Comparison of ENCODE assay signal across 20 cellular contexts in the genomic region with DNA sequence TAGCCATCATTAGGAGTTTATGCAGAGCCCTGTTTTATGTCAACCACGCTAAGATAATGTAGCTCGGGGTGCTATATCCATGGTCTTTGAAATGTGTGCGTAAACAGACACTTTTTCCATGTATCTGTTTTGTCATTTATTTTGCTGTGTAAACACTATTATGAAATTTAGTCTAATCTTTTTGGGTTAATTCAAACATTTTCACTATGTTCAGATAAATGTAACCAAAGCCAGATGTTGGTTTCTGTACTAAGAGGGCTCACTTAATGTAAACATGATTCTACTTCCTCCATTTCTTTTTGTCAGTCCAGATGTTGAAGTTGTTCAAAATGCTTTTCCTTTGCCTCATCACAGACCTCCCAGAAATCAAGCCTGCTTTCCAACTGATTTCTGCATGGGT.
"Had no signal": no experiment of that assay in that cellular context is flagged by ENCODE, and none has a peak within 500 bp of the region (broad histone marks: within the 10 kb centered on the region; RNA-seq: fewer than 3 reads in every experiment).

No MANE protein-coding gene starts in this region.

- H3K9ac ChIP-seq: neural progenitor cell had no signal

- H3K4me1 ChIP-seq: neural progenitor cell, right atrium auricular region, sigmoid colon, suprapubic skin, thyroid gland had no signal

- H3K4me2 ChIP-seq: neural progenitor cell had no signal

- H3K4me1 Mint-ChIP-seq: natural killer cell had no signal

- H3K36me3 ChIP-seq: neural progenitor cell, ovary, right atrium auricular region, sigmoid colon, suprapubic skin, thyroid gland had no signal

- H2AFZ ChIP-seq: neural progenitor cell had no signal

- H3K9me3 Mint-ChIP-seq: effector memory CD8-positive, alpha-beta T cell; type B pancreatic cell had no signal

- H3K36me3 Mint-ChIP-seq: natural killer cell, neural progenitor cell, type B pancreatic cell had no signal

- H3K4me3 ChIP-seq: neural progenitor cell, ovary, right atrium auricular region, sigmoid colon, skin epidermis, suprapubic skin, thyroid gland had no signal

- H3K9me3 ChIP-seq: ovary, right atrium auricular region, suprapubic skin, thyroid gland had no signal

- H3K27me3 ChIP-seq: neural progenitor cell, ovary, right atrium auricular region, sigmoid colon, suprapubic skin, thyroid gland had no signal

- DNase-seq: cerebellar nuclear complex; effector memory CD8-positive, alpha-beta T cell; erythroblast; foreskin melanocyte; head of caudate nucleus; hippocampal formation; mammary epithelial cell; natural killer cell; nucleus accumbens; ovary; sigmoid colon; stimulated activated CD4-positive, alpha-beta T cell treated with anti-CD3 and anti-CD28 coated beads, Interleukin-12 subunit alpha, Interleukin-12 subunit beta, amount 100 ng/mL, for 4 hours; stimulated activated naive CD8-positive, alpha-beta T cell treated with anti-CD3 and anti-CD28 coated beads, Interleukin-15, Interleukin-2, amounts not matched to agents 100 U/mL and 50 U/mL, for 24 hours; thyroid gland had no signal

- H3K27me3 Mint-ChIP-seq: dendritic cell treated with granulocyte-macrophage colony-stimulating factor and Interleukin-4, amounts not matched to agents 40 ng/mL and 50 ng/mL, for 4 days; effector memory CD8-positive, alpha-beta T cell; type B pancreatic cell had no signal

- H3K27ac Mint-ChIP-seq: dendritic cell treated with granulocyte-macrophage colony-stimulating factor and Interleukin-4, amounts not matched to agents 40 ng/mL and 50 ng/mL, for 4 days; effector memory CD8-positive, alpha-beta T cell; natural killer cell; neural progenitor cell; type B pancreatic cell had no signal

- H3K27ac ChIP-seq: neural progenitor cell, ovary, right atrium auricular region, sigmoid colon, skin epidermis, suprapubic skin, thyroid gland had no signal

- H3K4me3 Mint-ChIP-seq: dendritic cell treated with granulocyte-macrophage colony-stimulating factor and Interleukin-4, amounts not matched to agents 40 ng/mL and 50 ng/mL, for 4 days; effector memory CD8-positive, alpha-beta T cell; natural killer cell; neural progenitor cell; type B pancreatic cell had no signal
